Comparison of ENCODE assay signal across 8 cellular contexts in the genomic region with DNA sequence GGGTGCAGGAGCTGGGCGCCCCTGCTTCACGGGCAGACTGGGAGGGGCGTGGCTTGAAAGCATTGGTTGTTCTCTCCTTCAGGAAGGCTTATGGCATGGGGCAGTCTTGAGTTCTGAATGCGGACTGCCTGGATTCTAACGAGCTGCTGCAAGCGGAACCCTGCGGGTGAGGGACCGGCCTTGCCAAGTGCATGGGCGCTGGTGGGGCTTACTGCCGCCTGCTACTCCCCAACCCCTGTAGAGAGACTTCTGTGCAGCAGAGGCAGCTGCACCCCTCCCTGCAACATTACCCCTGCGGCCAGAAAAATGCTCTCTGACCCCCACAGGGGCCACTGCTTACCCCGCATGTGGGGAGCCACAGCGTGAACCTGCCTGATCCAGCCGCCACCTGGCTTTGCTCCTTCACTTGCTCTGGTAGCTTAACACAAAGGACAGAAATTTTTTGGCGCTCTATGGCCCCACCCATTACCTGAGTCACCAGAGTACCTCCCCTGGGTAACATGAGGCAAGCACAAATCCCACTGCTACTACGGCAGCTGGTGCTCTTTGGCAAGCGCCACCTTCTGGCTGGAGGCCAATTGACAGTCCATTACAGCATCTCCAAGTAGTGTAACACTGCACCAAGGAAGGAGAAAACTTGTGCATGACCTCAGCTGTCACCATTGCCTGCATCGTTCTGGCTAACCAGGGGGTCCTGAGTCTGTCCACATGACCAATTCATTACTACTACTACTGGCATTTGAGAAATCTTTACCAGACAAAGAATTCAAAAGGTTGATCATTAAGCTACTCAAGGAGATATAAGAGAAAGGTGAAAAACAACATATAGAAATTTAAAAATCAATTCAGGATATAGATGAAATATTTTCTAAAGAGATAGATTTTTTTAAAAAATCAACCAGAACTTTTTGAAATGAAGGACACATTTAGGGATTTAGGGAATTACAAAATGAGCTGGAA. TPM values are rescaled to one million over a fixed set of nuclear protein-coding genes. Genes with fewer than 3 reads are reported as not detected.
DNase-seq lines count a peak whose midpoint lies in the region; ATAC-seq, FAIRE-seq and TF ChIP-seq lines count a peak whose summit lies in the region.

No MANE protein-coding gene starts in this region.

- peak overlapping the region; percentile 83 for H3K27ac Mint-ChIP-seq in WTC11

- H3K27ac ChIP-seq in keratinocyte (ENCODE audit: control insufficient read depth, insufficient read depth, low read length): peak overlapping the region; percentile 70

- H4K20me1 ChIP-seq in keratinocyte (ENCODE audit: control insufficient read depth, extremely low read depth, insufficient read depth, low read length): no peaks in the 10 kb centered on the region

- CTCF ChIA-PET in WTC11 (lab: Charles Lee): interaction anchor here (0.5 to 2.3 kb wide), 42 partner anchors 9 to 474 kb away, joined by 3 to 33 read pairs (median 4); a partner anchor contains a TSS

- H3K4me1 ChIP-seq in keratinocyte (ENCODE audit: control insufficient read depth, extremely low read depth, insufficient read depth, low read length): peaks cover 6% of the 10 kb centered on the region

- peaks cover 7% of the 10 kb centered on the region for H3K79me2 ChIP-seq in keratinocyte (ENCODE audit: control insufficient read depth, insufficient read depth, low read length)

- H3K4me2 ChIP-seq in keratinocyte (ENCODE audit: control insufficient read depth, extremely low read depth, insufficient read depth, low read depth, low read length): peak overlapping the region; percentile 96

- peaks cover 4% of the 10 kb centered on the region; the same call in 1 of the 2 replicates for H3K27me3 Mint-ChIP-seq in WTC11 (ENCODE audit: low read depth)

- H3K9ac ChIP-seq in keratinocyte (ENCODE audit: control insufficient read depth, extremely low read depth, insufficient read depth, low read length): peak overlapping the region; percentile 78

- dilution Hi-C loops in keratinocyte (cut with MboI; ENCODE audit: extremely low pct_ligation_motif_present, low sequenced_read_pairs): no loop called here

- H3K36me3 Mint-ChIP-seq in WTC11: peaks cover 30% of the 10 kb centered on the region

- DNase-seq in GM12891 (ENCODE audit: insufficient read length, low spot score) (peak; percentile 49), NCI-H2029 (lab: John Stamatoyannopoulos, UW) (peak; percentile 82), WTC11 (ENCODE audit: low spot score) (peak; percentile 97), cardiac fibroblast (ENCODE audit: low read depth in 2 of 2) (peak; percentile 89 to 94), keratinocyte (ENCODE audit: low read depth, low spot score) (peak; percentile 87), NCI-H1436 treated with DMSO at 0.1 percent for 48 hours (lab: John Stamatoyannopoulos, UW) (no peak)
- DNase-seq in stimulated activated CD4-positive, alpha-beta T cell treated with anti-CD3 and anti-CD28 coated beads, Interleukin-12 subunit alpha, Interleukin-12 subunit beta, amount 100 ng/mL, for 48 hours (ENCODE audit: low read depth in 2 of 3, low spot score in 1 of 3): peak; percentile 88 to 96 (median 91)

- peak; percentile 99 for ATAC-seq in HG02678 (IDR thresholded peaks at IDR 0.05; ENCODE audit: unreplicated experiment)
- peak; percentile 94 for ATAC-seq in WTC11

- H3K9me3 ChIP-seq in keratinocyte (ENCODE audit: control insufficient read depth, low read depth, low read length): peaks cover 5% of the 10 kb centered on the region

- no peaks in the 10 kb centered on the region for H3K36me3 ChIP-seq in keratinocyte (ENCODE audit: control insufficient read depth in 2 of 2, extremely low read depth in 1 of 2, insufficient read depth in 2 of 2, low read length in 2 of 2)

- peak; percentile 88 for TF ChIP-seq POLR2A in GM12891 (IDR thresholded peaks at IDR 0.05; ENCODE audit: low read depth, low read length)

- POLR2A ChIA-PET in WTC11 (lab: Charles Lee): interaction anchor here (0.6 to 1.4 kb wide), 10 partner anchors 8 to 628 kb away, joined by 3 to 13 read pairs (median 3); a partner anchor contains a TSS

- no peaks in the 10 kb centered on the region for H3K9me1 ChIP-seq in keratinocyte (ENCODE audit: control insufficient read depth, extremely low read depth, insufficient read depth, low read length)

- H3K9me3 Mint-ChIP-seq in WTC11: peaks cover 26% of the 10 kb centered on the region

- FAIRE-seq in GM12891 (lab: Jason Lieb, UNC) (peak; percentile 98), keratinocyte (lab: Jason Lieb, UNC) (peak; percentile 95)

- no peaks in the 10 kb centered on the region for H3K27me3 ChIP-seq in keratinocyte (ENCODE audit: control insufficient read depth, extremely low read depth, insufficient read depth, low read length)

- peak; percentile 59 for TF ChIP-seq CTCF in WTC11 (IDR thresholded peaks at IDR 0.05)
- TF ChIP-seq CTCF in cardiac fibroblast (IDR thresholded peaks at IDR 0.05; ENCODE audit: low read depth, low read length): peak; percentile 29
- TF ChIP-seq CTCF in keratinocyte (optimal IDR thresholded peaks at IDR 0.05 in 1 of 3, IDR thresholded peaks at IDR 0.05 in 1 of 3, conservative IDR thresholded peaks at IDR 0.05 in 1 of 3; ENCODE audit: extremely low read depth in 1 of 3, insufficient read depth in 2 of 3, low read length in 3 of 3): peak; percentile 56 to 93 (median 92)

- peak overlapping the region; percentile 91 for H3K4me3 Mint-ChIP-seq in WTC11

- H3K4me3 ChIP-seq in cardiac fibroblast (replicated peaks in 1 of 2; ENCODE audit: low read depth in 2 of 2, low read length in 2 of 2) (peak overlapping the region; percentile 52 to 57), keratinocyte (ENCODE audit: control insufficient read depth in 2 of 3, extremely low read depth in 1 of 3, insufficient read depth in 2 of 3, low read depth in 1 of 3, low read length in 3 of 3) (peak overlapping the region; percentile 71 to 82 (median 75))

- peaks cover 18% of the 10 kb centered on the region for H3K4me1 Mint-ChIP-seq in WTC11

- peak overlapping the region; percentile 68 for H2AFZ ChIP-seq in keratinocyte (ENCODE audit: control insufficient read depth, low read length)

TF ChIP-seq in GM12891, 5 proteins besides CTCF, POLR2A, EP300 and RAD21:
- TF ChIP-seq TAF1 (IDR thresholded peaks at IDR 0.05; ENCODE audit: low read depth, low read length): peak; percentile 86
- TF ChIP-seq POU2F2 (IDR thresholded peaks at IDR 0.05; ENCODE audit: low read depth, low read length): peak; percentile 43; the same call in 1 of the 2 replicates
- TF ChIP-seq PAX5 (IDR thresholded peaks at IDR 0.05; ENCODE audit: insufficient read depth, low read length, severe bottlenecking): no peak
- TF ChIP-seq SPI1 (IDR thresholded peaks at IDR 0.05; ENCODE audit: low read depth, low read length): no peak
- peak; percentile 76 for TF ChIP-seq POLR2AphosphoS5 (IDR thresholded peaks at IDR 0.05; ENCODE audit: low read depth, low read length)

TF ChIP-seq in WTC11, 78 proteins besides CTCF, POLR2A, EP300 and RAD21 (continues in another document):
- TF ChIP-seq ZNF232 (CRISPR knock-in tag; IDR thresholded peaks at IDR 0.05) (no peak), TEAD1 (CRISPR knock-in tag; IDR thresholded peaks at IDR 0.05) (peak; percentile 93), MYBL2 (CRISPR knock-in tag; IDR thresholded peaks at IDR 0.05) (peak; percentile 70; the same call in 1 of the 2 replicates), PRRX2 (CRISPR knock-in tag; IDR thresholded peaks at IDR 0.05) (no peak), FOXP1 (CRISPR knock-in tag; IDR thresholded peaks at IDR 0.05; ENCODE audit: borderline replicate concordance) (peak; percentile 67; the same call in 1 of the 2 replicates), ZNF263 (CRISPR knock-in tag; IDR thresholded peaks at IDR 0.05; ENCODE audit: low read depth) (no peak), GABPB1 (CRISPR knock-in tag; IDR thresholded peaks at IDR 0.05) (peak; percentile 68), CREM (CRISPR knock-in tag; IDR thresholded peaks at IDR 0.05) (peak; percentile 75), ETV6 (CRISPR knock-in tag; IDR thresholded peaks at IDR 0.05) (peak; percentile 83; the same call in 1 of the 2 replicates), TEAD4 (CRISPR knock-in tag; IDR thresholded peaks at IDR 0.05) (no peak)
- TF ChIP-seq, protein P1, sequence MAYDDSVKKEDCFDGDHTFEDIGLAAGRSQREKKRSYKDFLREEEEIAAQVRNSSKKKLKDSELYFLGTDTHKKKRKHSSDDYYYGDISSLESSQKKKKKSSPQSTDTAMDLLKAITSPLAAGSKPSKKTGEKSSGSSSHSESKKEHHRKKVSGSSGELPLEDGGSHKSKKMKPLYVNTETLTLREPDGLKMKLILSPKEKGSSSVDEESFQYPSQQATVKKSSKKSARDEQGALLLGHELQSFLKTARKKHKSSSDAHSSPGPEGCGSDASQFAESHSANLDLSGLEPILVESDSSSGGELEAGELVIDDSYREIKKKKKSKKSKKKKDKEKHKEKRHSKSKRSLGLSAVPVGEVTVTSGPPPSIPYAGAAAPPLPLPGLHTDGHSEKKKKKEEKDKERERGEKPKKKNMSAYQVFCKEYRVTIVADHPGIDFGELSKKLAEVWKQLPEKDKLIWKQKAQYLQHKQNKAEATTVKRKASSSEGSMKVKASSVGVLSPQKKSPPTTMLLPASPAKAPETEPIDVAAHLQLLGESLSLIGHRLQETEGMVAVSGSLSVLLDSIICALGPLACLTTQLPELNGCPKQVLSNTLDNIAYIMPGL (CRISPR knock-in tag; IDR thresholded peaks at IDR 0.05): peak; percentile 62; the same call in 1 of the 2 replicates

RNA-seq across cellular contexts. Expression of a gene that starts 35.4 kb away (rescaled TPM):
- 246 TPM for polyA plus RNA-seq in GM12891 (2012; ENCODE audit: low read depth, missing spikeins)
- 158 to 173 TPM (median 163 TPM) in 3 replicates for total RNA-seq in WTC11 (2021)
- polyA plus RNA-seq in keratinocyte: 946 to 1,224 TPM (median 993 TPM) in 3 replicates
- 428 TPM for polyA plus RNA-seq in keratinocyte (2011; ENCODE audit: low read depth)
- 856 and 1,649 TPM in 2 replicates for polyA plus RNA-seq in keratinocyte (2011; cell fraction: cytosol; rRNA removed)
- 528 and 542 TPM in 2 replicates for polyA plus RNA-seq in keratinocyte (2011; cell fraction: nucleus; rRNA removed)
- polyA plus RNA-seq in keratinocyte (2012; ENCODE audit: low replicate concordance): 739 and 761 TPM in 2 replicates
- polyA minus RNA-seq in keratinocyte: 206 to 467 TPM (median 416 TPM) in 3 replicates
- polyA minus RNA-seq in keratinocyte (2011; cell fraction: cytosol; rRNA and poly(A)+ RNA removed): 587 TPM
- polyA minus RNA-seq in keratinocyte (2011; cell fraction: nucleus; rRNA and poly(A)+ RNA removed): 138 and 172 TPM in 2 replicates

RNA-seq across cellular contexts. Expression of a gene that starts 49.7 kb away (rescaled TPM):
- 362 TPM for polyA plus RNA-seq in GM12891 (2012; ENCODE audit: low read depth, missing spikeins)
- 205 to 230 TPM (median 213 TPM) in 3 replicates for total RNA-seq in WTC11 (2021)
- 526 to 759 TPM (median 536 TPM) in 3 replicates for polyA plus RNA-seq in keratinocyte
- polyA plus RNA-seq in keratinocyte (2011; ENCODE audit: low read depth): 832 TPM
- 508 and 955 TPM in 2 replicates for polyA plus RNA-seq in keratinocyte (2011; cell fraction: cytosol; rRNA removed)
- 319 and 354 TPM in 2 replicates for polyA plus RNA-seq in keratinocyte (2011; cell fraction: nucleus; rRNA removed)
- polyA plus RNA-seq in keratinocyte (2012; ENCODE audit: low replicate concordance): 469 and 496 TPM in 2 replicates
- polyA minus RNA-seq in keratinocyte: 140 to 335 TPM (median 275 TPM) in 3 replicates
- polyA minus RNA-seq in keratinocyte (2011; cell fraction: cytosol; rRNA and poly(A)+ RNA removed): 479 TPM
- 97.7 and 185 TPM in 2 replicates for polyA minus RNA-seq in keratinocyte (2011; cell fraction: nucleus; rRNA and poly(A)+ RNA removed)

Comparison
In these comparisons a context has a peak if more than half of its experiments do, and no peak if none do; other contexts are left out.
1. CTCF ChIP-seq: peak in every context shown above with its lines; median percentile 92 in keratinocyte; 59 in WTC11; 29 in cardiac fibroblast.